11 cellular contexts compared by ENCODE assay signal in the genomic region with DNA sequence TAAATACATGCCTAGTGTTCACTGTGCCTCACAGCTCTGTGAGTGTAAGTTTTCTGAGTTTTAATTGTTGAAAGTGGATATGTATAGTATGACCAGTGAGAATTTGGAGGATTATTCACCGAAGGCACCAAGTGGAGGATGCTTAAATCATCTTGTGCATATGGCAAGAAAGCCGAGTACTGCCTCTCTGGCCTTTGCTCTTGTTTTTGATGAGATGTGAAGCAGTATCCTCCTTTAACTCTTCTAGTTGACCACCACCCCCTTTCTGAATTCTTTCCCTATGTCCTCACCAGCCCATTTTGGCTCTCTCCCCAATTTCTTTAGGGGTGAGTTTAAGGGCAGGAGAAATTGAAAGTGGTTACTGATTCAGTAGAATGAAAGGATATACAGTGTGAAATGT.
DNase-seq lines count a peak whose midpoint lies in the region; ATAC-seq and TF ChIP-seq lines count a peak whose summit lies in the region.
"Had no signal": no experiment of that assay in that cellular context is flagged by ENCODE, and none has a peak within 500 bp of the region (broad histone marks: within the 10 kb centered on the region; RNA-seq: fewer than 3 reads in every experiment).

No MANE protein-coding gene starts in this region.

- TF ChIP-seq CTCF in HFFc6 (IDR thresholded peaks at IDR 0.05), result no peak
- TF ChIP-seq CTCF in body of pancreas (IDR thresholded peaks at IDR 0.05), result no peak
- no peak for TF ChIP-seq CTCF in mesothelial cell of epicardium (IDR thresholded peaks at IDR 0.05; ENCODE audit: unreplicated experiment)
- TF ChIP-seq CTCF in upper lobe of right lung (IDR thresholded peaks at IDR 0.05), result no peak

- H3K4me3 Mint-ChIP-seq in HFFc6 (peak overlapping the region; percentile 52), mesothelial cell of epicardium (no peak overlapping the region)
- H3K4me3 Mint-ChIP-seq: activated B cell treated with CpG ODN at 0.5 μM for 24 hours; activated T-cell treated with anti-CD3 and anti-CD28 coated beads, Interleukin-2, amount 50 U/mL, for 72 hours; neural crest cell had no signal

- DNase-seq in HFFc6 (peak; percentile 79), body of pancreas (no peak), mesothelial cell of epicardium (ENCODE audit: low spot score in 2 of 2, unreplicated experiment in 2 of 2) (no peak), C1 segment of cervical spinal cord (lab: John Stamatoyannopoulos, UW) (no peak), upper lobe of right lung (no peak), GDM1 (lab: John Stamatoyannopoulos, UW) (no peak)
- DNase-seq: activated B cell treated with CpG ODN at 0.5 μM for 24 hours; activated T-cell treated with anti-CD3 and anti-CD28 coated beads, Interleukin-2, amount 50 U/mL, for 72 hours had no signal

- H3K4me3 ChIP-seq in body of pancreas (no peak overlapping the region), urinary bladder (ENCODE audit: low read depth, low read length) (no peak overlapping the region), upper lobe of right lung (no peak overlapping the region)

- H3K27ac Mint-ChIP-seq in HFFc6, result peak overlapping the region; percentile 74
- peak overlapping the region; percentile 90 for H3K27ac Mint-ChIP-seq in mesothelial cell of epicardium
- H3K27ac Mint-ChIP-seq: activated B cell treated with CpG ODN at 0.5 μM for 24 hours; activated T-cell treated with anti-CD3 and anti-CD28 coated beads, Interleukin-2, amount 50 U/mL, for 72 hours had no signal

- H3K4me1 ChIP-seq in body of pancreas (peaks cover 14% of the 10 kb centered on the region), urinary bladder (ENCODE audit: insufficient read depth) (no peaks in the 10 kb centered on the region), upper lobe of right lung (peaks cover 33% of the 10 kb centered on the region)

- 74 to 87% methylated on average over 2 of the region's 2 CpGs for WGBS in body of pancreas, 2 donors
- WGBS in urinary bladder, result 30% methylated on average over 2 of the region's 2 CpGs

- H3K36me3 ChIP-seq in body of pancreas (replicated peaks in 1 of 2; ENCODE audit: insufficient read depth in 1 of 2, low read depth in 2 of 2), result no peaks in the 10 kb centered on the region
- no peaks in the 10 kb centered on the region for H3K36me3 ChIP-seq in urinary bladder (ENCODE audit: insufficient read depth)
- peaks cover 30% of the 10 kb centered on the region for H3K36me3 ChIP-seq in upper lobe of right lung

- peaks cover 77% of the 10 kb centered on the region for H3K4me1 Mint-ChIP-seq in HFFc6 (ENCODE audit: low read depth)
- H3K4me1 Mint-ChIP-seq in mesothelial cell of epicardium, result peaks cover 69% of the 10 kb centered on the region
- H3K4me1 Mint-ChIP-seq: activated B cell treated with CpG ODN at 0.5 μM for 24 hours had no signal

- no peak for TF ChIP-seq POLR2A in body of pancreas (IDR thresholded peaks at IDR 0.05)

- H3K36me3 Mint-ChIP-seq in HFFc6 (ENCODE audit: low read depth) (peaks cover 25% of the 10 kb centered on the region; the same call in 1 of the 2 replicates), mesothelial cell of epicardium (peaks cover 16% of the 10 kb centered on the region)

- H3K27me3 ChIP-seq in body of pancreas (no peaks in the 10 kb centered on the region), upper lobe of right lung (no peaks in the 10 kb centered on the region)

- no peaks in the 10 kb centered on the region for H3K9me3 Mint-ChIP-seq in HFFc6
- H3K9me3 Mint-ChIP-seq in mesothelial cell of epicardium, result no peaks in the 10 kb centered on the region
- H3K9me3 Mint-ChIP-seq: activated B cell treated with CpG ODN at 0.5 μM for 24 hours; activated T-cell treated with anti-CD3 and anti-CD28 coated beads, Interleukin-2, amount 50 U/mL, for 72 hours; neural crest cell had no signal

- ATAC-seq in body of pancreas (peak; percentile 25), upper lobe of right lung (no peak)
- ATAC-seq: activated T-cell treated with anti-CD3 and anti-CD28 coated beads, Interleukin-2, amount 50 U/mL, for 72 hours; HCT116 had no signal

- H3K27ac ChIP-seq in body of pancreas, result no peak overlapping the region
- H3K27ac ChIP-seq in urinary bladder (ENCODE audit: low read depth), result peak overlapping the region; percentile 51
- H3K27ac ChIP-seq in upper lobe of right lung, result no peak overlapping the region

- intact Hi-C loops in body of pancreas (cut with DNase I), result no loop called here
- intact Hi-C loops in upper lobe of right lung (cut with DNase I), result no loop called here

- H3K9me3 ChIP-seq in body of pancreas, result no peaks in the 10 kb centered on the region
- H3K9me3 ChIP-seq in upper lobe of right lung, result no peaks in the 10 kb centered on the region

- H3K27me3 Mint-ChIP-seq in HFFc6 (ENCODE audit: insufficient read depth), result no peaks in the 10 kb centered on the region; the same call in 1 of the 2 replicates
- H3K27me3 Mint-ChIP-seq in mesothelial cell of epicardium (ENCODE audit: low read depth), result no peaks in the 10 kb centered on the region
- H3K27me3 Mint-ChIP-seq: activated B cell treated with CpG ODN at 0.5 μM for 24 hours had no signal
